ENCODE assay signal across 16 cellular contexts in genomic region chr9:68552700-68553099, GRCh38. TPM values are rescaled to one million over a fixed set of nuclear protein-coding genes. Genes with fewer than 3 reads are reported as not detected.
DNase-seq lines count a peak whose midpoint lies in the region; ATAC-seq, FAIRE-seq and TF ChIP-seq lines count a peak whose summit lies in the region.
"Had no signal": no experiment of that assay in that cellular context is flagged by ENCODE, and none has a peak within 500 bp of the region (broad histone marks: within the 10 kb centered on the region; RNA-seq: fewer than 3 reads in every experiment).

No MANE protein-coding gene starts in this region.

- no peaks in the 10 kb centered on the region for H3K36me3 ChIP-seq in BJ (ENCODE audit: control insufficient read depth, insufficient read depth, low read length)
- no peaks in the 10 kb centered on the region for H3K36me3 ChIP-seq in MM.1S (replicated peaks; ENCODE audit: insufficient read depth, low read length)
- H3K36me3 ChIP-seq in esophagus muscularis mucosa: no peaks in the 10 kb centered on the region
- no peaks in the 10 kb centered on the region for H3K36me3 ChIP-seq in pancreas

- CTCF ChIA-PET in BJ (lab: Yijun Ruan, JAX): no interaction called here

- ATAC-seq in pancreas: no peak

- peak; percentile 55 for TF ChIP-seq EP300 in esophagus muscularis mucosa (IDR thresholded peaks at IDR 0.05)

- peak; percentile 93 for FAIRE-seq in pancreas (lab: Jason Lieb, UNC)

- 0 out of 2 replicates have a peak, but pooled peaks cover 2% of the 10 kb centered on the region for H3F3A ChIP-seq in MM.1S (ENCODE audit: insufficient read depth, low read length)

- H3K9me2 ChIP-seq in MM.1S (replicated peaks; ENCODE audit: insufficient read depth, low read length): no peaks in the 10 kb centered on the region

- H3K4me3 ChIP-seq in BJ (ENCODE audit: low read depth, low read length): no peak overlapping the region
- no peak overlapping the region for H3K4me3 ChIP-seq in MM.1S (ENCODE audit: low read length)
- H3K4me3 ChIP-seq in esophagus muscularis mucosa: no peak overlapping the region
- H3K4me3 ChIP-seq in pancreas: no peak overlapping the region

- H3K4me2 ChIP-seq in MM.1S (ENCODE audit: low read depth, low read length): no peak overlapping the region

- H4K20me1 ChIP-seq in MM.1S (ENCODE audit: insufficient read depth, low read length): no peaks in the 10 kb centered on the region

- H3K4me1 ChIP-seq in MM.1S (ENCODE audit: low read length) (peaks cover under 1% of the 10 kb centered on the region; the same call in 1 of the 2 replicates), esophagus muscularis mucosa (peaks cover 3 to 44% (median 25%) of the 10 kb centered on the region in 4 donors), pancreas (no peaks in the 10 kb centered on the region)

- H3K9ac ChIP-seq in MM.1S (ENCODE audit: low read length): no peak overlapping the region

- no peak overlapping the region for H2AFZ ChIP-seq in MM.1S (ENCODE audit: low read length)

- no peaks in the 10 kb centered on the region for H3K27me3 ChIP-seq in BJ (ENCODE audit: control insufficient read depth, insufficient read depth, low read length)
- H3K27me3 ChIP-seq in MM.1S (replicated peaks; ENCODE audit: insufficient read depth, low read length): no peaks in the 10 kb centered on the region
- no peaks in the 10 kb centered on the region for H3K27me3 ChIP-seq in esophagus muscularis mucosa
- H3K27me3 ChIP-seq in pancreas: no peaks in the 10 kb centered on the region

- no peak for TF ChIP-seq CTCF in BJ (IDR thresholded peaks at IDR 0.05; ENCODE audit: insufficient read depth, low read depth, low read length)
- no peak for TF ChIP-seq CTCF in MM.1S (IDR thresholded peaks at IDR 0.05; ENCODE audit: low read length)
- no peak for TF ChIP-seq CTCF in esophagus muscularis mucosa (IDR thresholded peaks at IDR 0.05)
- TF ChIP-seq CTCF in pancreas (IDR thresholded peaks at IDR 0.05): no peak

- POLR2A ChIA-PET in BJ (lab: Charles Lee): no interaction called here

- no peaks in the 10 kb centered on the region for H3K9me3 ChIP-seq in MM.1S (replicated peaks; ENCODE audit: insufficient read depth, low read length)
- H3K9me3 ChIP-seq in esophagus muscularis mucosa: no peaks in the 10 kb centered on the region
- H3K9me3 ChIP-seq in pancreas: no peaks in the 10 kb centered on the region

- no peaks in the 10 kb centered on the region for H3K79me2 ChIP-seq in MM.1S (ENCODE audit: low read length)

- intact Hi-C loops in esophagus muscularis mucosa (cut with DNase I) (no loop called here), pancreas (cut with DNase I) (no loop called here)

- 34% methylated on average over 3 of the region's 3 CpGs for WGBS in esophagus muscularis mucosa
- 68 to 83% methylated on average over 3 of the region's 3 CpGs for WGBS in pancreas, 2 donors

- no peak for TF ChIP-seq POLR2A in esophagus muscularis mucosa (IDR thresholded peaks at IDR 0.05; ENCODE audit: low read depth)

- H3K27ac ChIP-seq in MM.1S (ENCODE audit: low read length) (no peak overlapping the region), esophagus muscularis mucosa (replicated peaks in 1 of 4) (peak overlapping the region; percentile 70 to 80 (median 76)), pancreas (no peak overlapping the region)
- H3K27ac ChIP-seq: C4-2B had no signal

- DNase-seq in BJ (ENCODE audit: low read depth) (peak; percentile 54), MM.1S (peak; percentile 7), esophagus muscularis mucosa (ENCODE audit: extremely low spot score) (no peak), pancreas (no peak), NCI-H774 (lab: John Stamatoyannopoulos, UW) (no peak), AML-193 (lab: John Stamatoyannopoulos, UW) (no peak), NCI-H1048 (lab: John Stamatoyannopoulos, UW) (no peak)
- DNase-seq in activated T-cell treated with anti-CD3 and anti-CD28 coated beads, Interleukin-2, amount 50 U/mL, for 48 hours: no peak
- DNase-seq: activated CD4-positive, alpha-beta T cell treated with anti-CD3 and anti-CD28 coated beads, Interleukin-2, amount 10 ng/mL, durations not matched to agents 24 days and 14 days; dermis blood vessel endothelial cell; NCI-H187 had no signal

RNA-seq across cellular contexts. Expression of gene TMEM252, which starts 12.0 kb away (rescaled TPM):
- polyA plus RNA-seq in BJ (2011; rRNA removed) (not detected in 2 replicates), pancreas (not detected)
- polyA minus RNA-seq in BJ (2011; rRNA and poly(A)+ RNA removed): not detected in 2 replicates
- total RNA-seq in esophagus muscularis mucosa (under 1 TPM in 1 of 4 donors, not detected in 3; 0.34 TPM), pancreas (not detected)
- total RNA-seq: activated CD4-positive, alpha-beta T cell treated with anti-CD3 and anti-CD28 coated beads, Interleukin-2, amount 10 ng/mL, durations not matched to agents 24 days and 14 days; mononuclear cell; skeletal muscle tissue; T-helper 1 cell treated with Interleukin-12 subunit alpha and Interleukin-12 subunit beta and Interleukin-4 antibody, amounts not matched to agents 30 ng/mL and 1 ng/mL, for 36 hours; ureter had no signal

Comparison
In these comparisons a context has a peak if more than half of its experiments do, and no peak if none do; other contexts are left out.
1. DNase-seq: peak in BJ (single experiment) and MM.1S (single experiment); none in esophagus muscularis mucosa (single experiment), pancreas (0 of 6), NCI-H774 (single experiment), AML-193 (0 of 2), activated T-cell treated with anti-CD3 and anti-CD28 coated beads, Interleukin-2, amount 50 U/mL, for 48 hours (0 of 2) and NCI-H1048 (single experiment).
2. H3K27ac ChIP-seq: peak in esophagus muscularis mucosa (4 of 4); none in MM.1S (single experiment) and pancreas (0 of 4).